In the genomic region with DNA sequence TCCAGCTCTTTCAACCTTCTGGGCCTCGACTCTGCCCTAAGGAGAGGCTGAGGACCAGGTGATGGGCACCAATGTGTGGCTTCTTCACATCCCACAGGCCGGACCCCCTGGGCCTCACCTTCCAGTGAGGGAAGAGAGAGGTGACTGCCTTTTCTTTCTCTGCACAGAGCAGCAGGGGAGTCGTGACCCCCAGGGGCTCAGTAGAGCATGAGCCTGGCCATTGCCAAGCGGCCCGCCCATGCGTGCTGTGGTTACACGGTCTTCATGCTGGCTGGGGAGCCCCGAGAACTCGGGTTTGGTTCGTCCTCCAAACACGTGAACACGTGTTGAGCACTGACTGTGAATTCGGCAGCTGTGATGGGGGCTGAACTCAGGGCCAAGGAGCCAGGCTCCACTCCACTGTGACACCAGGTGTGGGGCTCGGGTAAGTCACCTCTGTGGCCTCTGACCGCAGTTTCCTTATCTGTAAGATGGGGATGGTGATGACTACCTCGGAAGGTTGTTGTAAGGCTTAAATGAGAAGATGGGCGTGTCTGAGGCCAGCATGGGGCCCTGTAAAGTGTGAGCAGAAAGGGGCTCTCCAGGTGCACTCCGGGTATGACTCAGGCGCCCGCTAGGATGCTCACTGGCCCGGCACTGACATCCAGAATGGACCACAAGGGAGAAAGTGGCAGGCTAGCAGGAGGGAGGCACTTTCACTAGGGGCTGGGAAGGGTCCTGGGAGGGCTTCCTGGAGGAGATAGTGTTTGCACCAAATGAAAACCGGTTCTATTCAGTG, we compare ENCODE assay signal across 1 cellular context.
A peak's percentile ranks its signal among the peaks of the same experiment; 100 is the strongest.
TF ChIP-seq lines count a peak whose summit lies in the region.

No MANE protein-coding gene starts in this region.

TF ChIP-seq in GM12878, 131 proteins besides CTCF, POLR2A, EP300 and RAD21 (continues in another document):
- TF ChIP-seq CBX5 (IDR thresholded peaks at IDR 0.05; ENCODE audit: low read depth) (no peak), RB1 (IDR thresholded peaks at IDR 0.05; ENCODE audit: borderline replicate concordance) (peak; percentile 72), KLF5 (IDR thresholded peaks at IDR 0.05; ENCODE audit: partially characterized antibody) (peak; percentile 96), NFYA (IDR thresholded peaks at IDR 0.05; ENCODE audit: borderline replicate concordance, low read depth, low read length) (no peak), ZZZ3 (IDR thresholded peaks at IDR 0.05; ENCODE audit: control insufficient read depth, insufficient read length, low read depth) (no peak), LARP7 (IDR thresholded peaks at IDR 0.05) (peak; percentile 35; the same call in 1 of the 2 replicates), FOXK2 (IDR thresholded peaks at IDR 0.05) (no peak), DPF2 (IDR thresholded peaks at IDR 0.05) (peak; percentile 100), CEBPB (IDR thresholded peaks at IDR 0.05; ENCODE audit: borderline replicate concordance in 1 of 2, low read depth in 2 of 2, low read length in 2 of 2) (no peak), PML (IDR thresholded peaks at IDR 0.05; ENCODE audit: low read length) (no peak), RCOR1 (conservative IDR thresholded peaks at IDR 0.05; ENCODE audit: low read depth, low read length) (peak; percentile 91), EGR1 (IDR thresholded peaks at IDR 0.05; ENCODE audit: borderline replicate concordance in 1 of 2, low read depth in 2 of 2, low read length in 2 of 2) (peak; percentile 27 to 56), TAF1 (IDR thresholded peaks at IDR 0.05; ENCODE audit: borderline replicate concordance, low read depth, low read length) (peak; percentile 65; the same call in 1 of the 2 replicates), BHLHE40 (IDR thresholded peaks at IDR 0.05; ENCODE audit: borderline replicate concordance in 1 of 2, low read depth in 2 of 2, low read length in 1 of 2) (peak; percentile 100), NR2C2 (IDR thresholded peaks at IDR 0.05; ENCODE audit: borderline replicate concordance, control insufficient read depth, insufficient read length, low read depth) (no peak), SREBF1 (IDR thresholded peaks at IDR 0.05; ENCODE audit: low read length) (peak; percentile 41; the same call in 1 of the 2 replicates), JUND (IDR thresholded peaks at IDR 0.05; ENCODE audit: low read depth, low read length) (peak; percentile 98), TCF12 (IDR thresholded peaks at IDR 0.05; ENCODE audit: low read depth, low read length) (peak; percentile 99), GABPA (IDR thresholded peaks at IDR 0.05; ENCODE audit: low read depth) (no peak), SUZ12 (IDR thresholded peaks at IDR 0.05; ENCODE audit: unreplicated experiment) (no peak), NR2F1 (conservative IDR thresholded peaks at IDR 0.05) (peak; percentile 100), YY1 (IDR thresholded peaks at IDR 0.05; ENCODE audit: low read depth, low read length) (peak; percentile 86), BCL11A (IDR thresholded peaks at IDR 0.05; ENCODE audit: low read depth, low read length) (peak; percentile 94), ZNF384 (IDR thresholded peaks at IDR 0.05; ENCODE audit: borderline replicate concordance, low read depth, low read length) (no peak), IRF4 (IDR thresholded peaks at IDR 0.05; ENCODE audit: low read depth, low read length) (peak; percentile 99), RAD51 (IDR thresholded peaks at IDR 0.05) (peak; percentile 88), HCFC1 (IDR thresholded peaks at IDR 0.05; ENCODE audit: low read length) (no peak; the same call in 1 of the 2 replicates), PAX8 (IDR thresholded peaks at IDR 0.05) (no peak), JUNB (IDR thresholded peaks at IDR 0.05) (peak; percentile 99), HDAC2 (IDR thresholded peaks at IDR 0.05) (no peak), SMARCA5 (IDR thresholded peaks at IDR 0.05) (peak; percentile 52; the same call in 1 of the 2 replicates), ZNF207 (IDR thresholded peaks at IDR 0.05; ENCODE audit: borderline replicate concordance) (peak; percentile 93)
- TF ChIP-seq, protein P1, sequence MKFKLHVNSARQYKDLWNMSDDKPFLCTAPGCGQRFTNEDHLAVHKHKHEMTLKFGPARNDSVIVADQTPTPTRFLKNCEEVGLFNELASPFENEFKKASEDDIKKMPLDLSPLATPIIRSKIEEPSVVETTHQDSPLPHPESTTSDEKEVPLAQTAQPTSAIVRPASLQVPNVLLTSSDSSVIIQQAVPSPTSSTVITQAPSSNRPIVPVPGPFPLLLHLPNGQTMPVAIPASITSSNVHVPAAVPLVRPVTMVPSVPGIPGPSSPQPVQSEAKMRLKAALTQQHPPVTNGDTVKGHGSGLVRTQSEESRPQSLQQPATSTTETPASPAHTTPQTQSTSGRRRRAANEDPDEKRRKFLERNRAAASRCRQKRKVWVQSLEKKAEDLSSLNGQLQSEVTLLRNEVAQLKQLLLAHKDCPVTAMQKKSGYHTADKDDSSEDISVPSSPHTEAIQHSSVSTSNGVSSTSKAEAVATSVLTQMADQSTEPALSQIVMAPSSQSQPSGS (IDR thresholded peaks at IDR 0.05; ENCODE audit: low read length): no peak
- TF ChIP-seq, protein P2, sequence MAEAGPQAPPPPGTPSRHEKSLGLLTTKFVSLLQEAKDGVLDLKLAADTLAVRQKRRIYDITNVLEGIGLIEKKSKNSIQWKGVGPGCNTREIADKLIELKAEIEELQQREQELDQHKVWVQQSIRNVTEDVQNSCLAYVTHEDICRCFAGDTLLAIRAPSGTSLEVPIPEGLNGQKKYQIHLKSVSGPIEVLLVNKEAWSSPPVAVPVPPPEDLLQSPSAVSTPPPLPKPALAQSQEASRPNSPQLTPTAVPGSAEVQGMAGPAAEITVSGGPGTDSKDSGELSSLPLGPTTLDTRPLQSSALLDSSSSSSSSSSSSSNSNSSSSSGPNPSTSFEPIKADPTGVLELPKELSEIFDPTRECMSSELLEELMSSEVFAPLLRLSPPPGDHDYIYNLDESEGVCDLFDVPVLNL (IDR thresholded peaks at IDR 0.05; ENCODE audit: low read depth, low read length): no peak
- TF ChIP-seq, protein P3, sequence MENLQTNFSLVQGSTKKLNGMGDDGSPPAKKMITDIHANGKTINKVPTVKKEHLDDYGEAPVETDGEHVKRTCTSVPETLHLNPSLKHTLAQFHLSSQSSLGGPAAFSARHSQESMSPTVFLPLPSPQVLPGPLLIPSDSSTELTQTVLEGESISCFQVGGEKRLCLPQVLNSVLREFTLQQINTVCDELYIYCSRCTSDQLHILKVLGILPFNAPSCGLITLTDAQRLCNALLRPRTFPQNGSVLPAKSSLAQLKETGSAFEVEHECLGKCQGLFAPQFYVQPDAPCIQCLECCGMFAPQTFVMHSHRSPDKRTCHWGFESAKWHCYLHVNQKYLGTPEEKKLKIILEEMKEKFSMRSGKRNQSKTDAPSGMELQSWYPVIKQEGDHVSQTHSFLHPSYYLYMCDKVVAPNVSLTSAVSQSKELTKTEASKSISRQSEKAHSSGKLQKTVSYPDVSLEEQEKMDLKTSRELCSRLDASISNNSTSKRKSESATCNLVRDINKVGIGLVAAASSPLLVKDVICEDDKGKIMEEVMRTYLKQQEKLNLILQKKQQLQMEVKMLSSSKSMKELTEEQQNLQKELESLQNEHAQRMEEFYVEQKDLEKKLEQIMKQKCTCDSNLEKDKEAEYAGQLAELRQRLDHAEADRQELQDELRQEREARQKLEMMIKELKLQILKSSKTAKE (IDR thresholded peaks at IDR 0.05; ENCODE audit: low read depth, poor library complexity, severe bottlenecking): peak; percentile 99
- TF ChIP-seq, protein P4, sequence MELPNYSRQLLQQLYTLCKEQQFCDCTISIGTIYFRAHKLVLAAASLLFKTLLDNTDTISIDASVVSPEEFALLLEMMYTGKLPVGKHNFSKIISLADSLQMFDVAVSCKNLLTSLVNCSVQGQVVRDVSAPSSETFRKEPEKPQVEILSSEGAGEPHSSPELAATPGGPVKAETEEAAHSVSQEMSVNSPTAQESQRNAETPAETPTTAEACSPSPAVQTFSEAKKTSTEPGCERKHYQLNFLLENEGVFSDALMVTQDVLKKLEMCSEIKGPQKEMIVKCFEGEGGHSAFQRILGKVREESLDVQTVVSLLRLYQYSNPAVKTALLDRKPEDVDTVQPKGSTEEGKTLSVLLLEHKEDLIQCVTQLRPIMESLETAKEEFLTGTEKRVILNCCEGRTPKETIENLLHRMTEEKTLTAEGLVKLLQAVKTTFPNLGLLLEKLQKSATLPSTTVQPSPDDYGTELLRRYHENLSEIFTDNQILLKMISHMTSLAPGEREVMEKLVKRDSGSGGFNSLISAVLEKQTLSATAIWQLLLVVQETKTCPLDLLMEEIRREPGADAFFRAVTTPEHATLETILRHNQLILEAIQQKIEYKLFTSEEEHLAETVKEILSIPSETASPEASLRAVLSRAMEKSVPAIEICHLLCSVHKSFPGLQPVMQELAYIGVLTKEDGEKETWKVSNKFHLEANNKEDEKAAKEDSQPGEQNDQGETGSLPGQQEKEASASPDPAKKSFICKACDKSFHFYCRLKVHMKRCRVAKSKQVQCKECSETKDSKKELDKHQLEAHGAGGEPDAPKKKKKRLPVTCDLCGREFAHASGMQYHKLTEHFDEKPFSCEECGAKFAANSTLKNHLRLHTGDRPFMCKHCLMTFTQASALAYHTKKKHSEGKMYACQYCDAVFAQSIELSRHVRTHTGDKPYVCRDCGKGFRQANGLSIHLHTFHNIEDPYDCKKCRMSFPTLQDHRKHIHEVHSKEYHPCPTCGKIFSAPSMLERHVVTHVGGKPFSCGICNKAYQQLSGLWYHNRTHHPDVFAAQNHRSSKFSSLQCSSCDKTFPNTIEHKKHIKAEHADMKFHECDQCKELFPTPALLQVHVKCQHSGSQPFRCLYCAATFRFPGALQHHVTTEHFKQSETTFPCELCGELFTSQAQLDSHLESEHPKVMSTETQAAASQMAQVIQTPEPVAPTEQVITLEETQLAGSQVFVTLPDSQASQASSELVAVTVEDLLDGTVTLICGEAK (IDR thresholded peaks at IDR 0.05; ENCODE audit: borderline replicate concordance): peak; percentile 64; the same call in 1 of the 2 replicates
- TF ChIP-seq, protein P5, sequence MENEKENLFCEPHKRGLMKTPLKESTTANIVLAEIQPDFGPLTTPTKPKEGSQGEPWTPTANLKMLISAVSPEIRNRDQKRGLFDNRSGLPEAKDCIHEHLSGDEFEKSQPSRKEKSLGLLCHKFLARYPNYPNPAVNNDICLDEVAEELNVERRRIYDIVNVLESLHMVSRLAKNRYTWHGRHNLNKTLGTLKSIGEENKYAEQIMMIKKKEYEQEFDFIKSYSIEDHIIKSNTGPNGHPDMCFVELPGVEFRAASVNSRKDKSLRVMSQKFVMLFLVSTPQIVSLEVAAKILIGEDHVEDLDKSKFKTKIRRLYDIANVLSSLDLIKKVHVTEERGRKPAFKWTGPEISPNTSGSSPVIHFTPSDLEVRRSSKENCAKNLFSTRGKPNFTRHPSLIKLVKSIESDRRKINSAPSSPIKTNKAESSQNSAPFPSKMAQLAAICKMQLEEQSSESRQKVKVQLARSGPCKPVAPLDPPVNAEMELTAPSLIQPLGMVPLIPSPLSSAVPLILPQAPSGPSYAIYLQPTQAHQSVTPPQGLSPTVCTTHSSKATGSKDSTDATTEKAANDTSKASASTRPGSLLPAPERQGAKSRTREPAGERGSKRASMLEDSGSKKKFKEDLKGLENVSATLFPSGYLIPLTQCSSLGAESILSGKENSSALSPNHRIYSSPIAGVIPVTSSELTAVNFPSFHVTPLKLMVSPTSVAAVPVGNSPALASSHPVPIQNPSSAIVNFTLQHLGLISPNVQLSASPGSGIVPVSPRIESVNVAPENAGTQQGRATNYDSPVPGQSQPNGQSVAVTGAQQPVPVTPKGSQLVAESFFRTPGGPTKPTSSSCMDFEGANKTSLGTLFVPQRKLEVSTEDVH (IDR thresholded peaks at IDR 0.05; ENCODE audit: low read depth, partially characterized antibody): peak; percentile 57
- TF ChIP-seq, protein P6, sequence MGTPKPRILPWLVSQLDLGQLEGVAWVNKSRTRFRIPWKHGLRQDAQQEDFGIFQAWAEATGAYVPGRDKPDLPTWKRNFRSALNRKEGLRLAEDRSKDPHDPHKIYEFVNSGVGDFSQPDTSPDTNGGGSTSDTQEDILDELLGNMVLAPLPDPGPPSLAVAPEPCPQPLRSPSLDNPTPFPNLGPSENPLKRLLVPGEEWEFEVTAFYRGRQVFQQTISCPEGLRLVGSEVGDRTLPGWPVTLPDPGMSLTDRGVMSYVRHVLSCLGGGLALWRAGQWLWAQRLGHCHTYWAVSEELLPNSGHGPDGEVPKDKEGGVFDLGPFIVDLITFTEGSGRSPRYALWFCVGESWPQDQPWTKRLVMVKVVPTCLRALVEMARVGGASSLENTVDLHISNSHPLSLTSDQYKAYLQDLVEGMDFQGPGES (IDR thresholded peaks at IDR 0.05): peak; percentile 12; the same call in 1 of the 2 replicates
- TF ChIP-seq, protein P7, sequence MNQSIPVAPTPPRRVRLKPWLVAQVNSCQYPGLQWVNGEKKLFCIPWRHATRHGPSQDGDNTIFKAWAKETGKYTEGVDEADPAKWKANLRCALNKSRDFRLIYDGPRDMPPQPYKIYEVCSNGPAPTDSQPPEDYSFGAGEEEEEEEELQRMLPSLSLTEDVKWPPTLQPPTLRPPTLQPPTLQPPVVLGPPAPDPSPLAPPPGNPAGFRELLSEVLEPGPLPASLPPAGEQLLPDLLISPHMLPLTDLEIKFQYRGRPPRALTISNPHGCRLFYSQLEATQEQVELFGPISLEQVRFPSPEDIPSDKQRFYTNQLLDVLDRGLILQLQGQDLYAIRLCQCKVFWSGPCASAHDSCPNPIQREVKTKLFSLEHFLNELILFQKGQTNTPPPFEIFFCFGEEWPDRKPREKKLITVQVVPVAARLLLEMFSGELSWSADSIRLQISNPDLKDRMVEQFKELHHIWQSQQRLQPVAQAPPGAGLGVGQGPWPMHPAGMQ (IDR thresholded peaks at IDR 0.05; ENCODE audit: borderline replicate concordance): 0 out of 2 replicates have a peak, but pooled peaks have one; percentile 35
- TF ChIP-seq, protein P8, sequence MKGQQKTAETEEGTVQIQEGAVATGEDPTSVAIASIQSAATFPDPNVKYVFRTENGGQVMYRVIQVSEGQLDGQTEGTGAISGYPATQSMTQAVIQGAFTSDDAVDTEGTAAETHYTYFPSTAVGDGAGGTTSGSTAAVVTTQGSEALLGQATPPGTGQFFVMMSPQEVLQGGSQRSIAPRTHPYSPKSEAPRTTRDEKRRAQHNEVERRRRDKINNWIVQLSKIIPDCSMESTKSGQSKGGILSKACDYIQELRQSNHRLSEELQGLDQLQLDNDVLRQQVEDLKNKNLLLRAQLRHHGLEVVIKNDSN (IDR thresholded peaks at IDR 0.05; ENCODE audit: borderline replicate concordance, extremely low read length, insufficient read depth, low read depth, low read length): peak; percentile 69
- TF ChIP-seq, protein P9, sequence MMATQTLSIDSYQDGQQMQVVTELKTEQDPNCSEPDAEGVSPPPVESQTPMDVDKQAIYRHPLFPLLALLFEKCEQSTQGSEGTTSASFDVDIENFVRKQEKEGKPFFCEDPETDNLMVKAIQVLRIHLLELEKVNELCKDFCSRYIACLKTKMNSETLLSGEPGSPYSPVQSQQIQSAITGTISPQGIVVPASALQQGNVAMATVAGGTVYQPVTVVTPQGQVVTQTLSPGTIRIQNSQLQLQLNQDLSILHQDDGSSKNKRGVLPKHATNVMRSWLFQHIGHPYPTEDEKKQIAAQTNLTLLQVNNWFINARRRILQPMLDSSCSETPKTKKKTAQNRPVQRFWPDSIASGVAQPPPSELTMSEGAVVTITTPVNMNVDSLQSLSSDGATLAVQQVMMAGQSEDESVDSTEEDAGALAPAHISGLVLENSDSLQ (IDR thresholded peaks at IDR 0.05): peak; percentile 80
- TF ChIP-seq, protein P10, sequence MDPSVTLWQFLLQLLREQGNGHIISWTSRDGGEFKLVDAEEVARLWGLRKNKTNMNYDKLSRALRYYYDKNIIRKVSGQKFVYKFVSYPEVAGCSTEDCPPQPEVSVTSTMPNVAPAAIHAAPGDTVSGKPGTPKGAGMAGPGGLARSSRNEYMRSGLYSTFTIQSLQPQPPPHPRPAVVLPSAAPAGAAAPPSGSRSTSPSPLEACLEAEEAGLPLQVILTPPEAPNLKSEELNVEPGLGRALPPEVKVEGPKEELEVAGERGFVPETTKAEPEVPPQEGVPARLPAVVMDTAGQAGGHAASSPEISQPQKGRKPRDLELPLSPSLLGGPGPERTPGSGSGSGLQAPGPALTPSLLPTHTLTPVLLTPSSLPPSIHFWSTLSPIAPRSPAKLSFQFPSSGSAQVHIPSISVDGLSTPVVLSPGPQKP (IDR thresholded peaks at IDR 0.05; ENCODE audit: low read depth, low read length): no peak
